In the genomic region with DNA sequence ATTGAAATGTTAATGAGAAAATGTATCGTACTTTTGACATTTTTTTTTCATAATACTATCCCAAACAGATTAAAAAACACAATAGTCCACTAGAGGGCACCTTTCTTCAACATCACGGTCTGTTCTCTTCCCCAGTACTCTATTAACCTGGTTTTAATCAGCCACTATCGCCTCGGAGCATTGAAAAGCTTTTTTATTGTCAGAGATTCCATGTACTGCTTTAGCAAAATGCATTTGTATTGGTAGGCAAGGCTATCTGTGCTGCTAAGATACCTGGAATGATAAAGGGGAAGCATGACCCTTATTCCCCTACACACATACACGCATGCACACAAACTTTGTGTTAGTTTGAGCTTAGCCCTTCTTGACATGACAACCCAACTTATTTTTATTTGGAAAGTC, we compare ENCODE assay signal across 9 cellular contexts. TPM values are rescaled to one million over a fixed set of nuclear protein-coding genes. Genes with fewer than 3 reads are reported as not detected.
DNase-seq lines count a peak whose midpoint lies in the region; ATAC-seq and TF ChIP-seq lines count a peak whose summit lies in the region.
"Had no signal": no experiment of that assay in that cellular context is flagged by ENCODE, and none has a peak within 500 bp of the region (broad histone marks: within the 10 kb centered on the region; RNA-seq: fewer than 3 reads in every experiment).

No MANE protein-coding gene starts in this region.

- TF ChIP-seq POLR2A in sigmoid colon (IDR thresholded peaks at IDR 0.05), result no peak

- ATAC-seq in GM19035 (IDR thresholded peaks at IDR 0.05; ENCODE audit: unreplicated experiment), result peak; percentile 40
- no peak for ATAC-seq in HG02588 (IDR thresholded peaks at IDR 0.05; ENCODE audit: unreplicated experiment)

- H3K27ac ChIP-seq in sigmoid colon, result peak overlapping the region; percentile 34 to 70 (median 60)

- H3K27me3 ChIP-seq in sigmoid colon, result no peaks in the 10 kb centered on the region

- peaks cover 0 to 70% (median 46%) of the 10 kb centered on the region in 4 donors for H3K4me1 ChIP-seq in sigmoid colon

- no peak for TF ChIP-seq EP300 in sigmoid colon (IDR thresholded peaks at IDR 0.05)

- H3K9me3 ChIP-seq in sigmoid colon, result no peaks in the 10 kb centered on the region
- H3K9me3 ChIP-seq: HAP-1 had no signal

- intact Hi-C loops in sigmoid colon (cut with DNase I), result loop anchor here (1.0 to 5.0 kb wide), 3 partner anchors 54 to 178 kb away; a partner anchor contains a TSS

- H3K4me3 ChIP-seq in fibroblast of villous mesenchyme (ENCODE audit: low read depth, low read length) (no peak overlapping the region), sigmoid colon (no peak overlapping the region)
- H3K4me3 ChIP-seq: HAP-1 had no signal

- DNase-seq in AML-193 (lab: John Stamatoyannopoulos, UW) (peak; percentile 84 to 90), NAMALWA (ENCODE audit: low spot score) (peak; percentile 60), SIG-M5 (lab: John Stamatoyannopoulos, UW) (peak; percentile 49), fibroblast of villous mesenchyme (ENCODE audit: low read depth) (peak; percentile 80), sigmoid colon (no peak)
- DNase-seq in stimulated activated CD4-positive, alpha-beta T cell treated with anti-CD3 and anti-CD28 coated beads, Interleukin-2, amount 100 ng/mL, for 48 hours, result no peak

- TF ChIP-seq CTCF in fibroblast of villous mesenchyme (IDR thresholded peaks at IDR 0.05; ENCODE audit: insufficient read depth, low read depth, low read length) (peak; percentile 55), sigmoid colon (IDR thresholded peaks at IDR 0.05) (peak; percentile 47 to 52 (median 50))

- WGBS in sigmoid colon, 2 donors, result 19 to 21% methylated on average over 5 of the region's 5 CpGs

- H3K36me3 ChIP-seq in sigmoid colon, result no peaks in the 10 kb centered on the region
- H3K36me3 ChIP-seq: HAP-1 had no signal

RNA-seq across cellular contexts. Expression of a gene that starts 11.1 kb away (rescaled TPM):
- total RNA-seq in fibroblast of villous mesenchyme (2.3 and 4.7 TPM in 2 replicates), sigmoid colon (10 to 100 TPM; 19.9 to 44.1 (median 31.3) TPM)
- 1 to 10 TPM in 2 of 3 donors, not detected in 1; 1.8 to 4.1 TPM for polyA plus RNA-seq in sigmoid colon

Comparison
In these comparisons a context has a peak if more than half of its experiments do, and no peak if none do; other contexts are left out.
1. DNase-seq: peak in AML-193 (2 of 2), NAMALWA (single experiment), SIG-M5 (single experiment) and fibroblast of villous mesenchyme (single experiment); none in sigmoid colon (single experiment) and stimulated activated CD4-positive, alpha-beta T cell treated with anti-CD3 and anti-CD28 coated beads, Interleukin-2, amount 100 ng/mL, for 48 hours (0 of 2).